19 cellular contexts compared by ENCODE assay signal in the genomic region with DNA sequence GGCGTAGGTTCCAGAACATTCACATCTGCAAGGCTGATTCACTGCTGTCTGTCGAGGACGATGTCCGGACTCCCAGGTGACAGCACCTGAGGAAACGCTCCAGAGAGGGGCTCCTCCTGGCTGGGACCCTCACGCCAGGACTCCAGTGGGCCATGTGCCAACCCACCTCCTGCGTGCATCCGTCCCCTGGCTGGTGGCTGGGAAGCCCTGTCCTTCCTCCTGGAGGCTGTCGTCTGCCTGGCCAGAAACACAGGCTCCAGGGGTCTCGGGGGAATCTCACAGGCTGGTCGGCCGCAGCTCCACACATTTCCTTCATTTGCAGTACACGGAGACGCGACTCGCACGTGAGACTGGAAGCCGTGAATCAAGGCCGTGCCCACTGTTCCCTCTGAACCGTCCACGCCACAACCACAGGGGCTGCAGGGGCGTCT.
"Had no signal": no experiment of that assay in that cellular context is flagged by ENCODE, and none has a peak within 500 bp of the region (broad histone marks: within the 10 kb centered on the region; RNA-seq: fewer than 3 reads in every experiment).

No MANE protein-coding gene starts in this region.

- H3K4me3 ChIP-seq: mucosa of descending colon, thoracic aorta had no signal

- H3K27ac ChIP-seq: thoracic aorta had no signal

- H3K4me1 Mint-ChIP-seq: brain, endodermal cell had no signal

- H3K27me3 Mint-ChIP-seq: activated naive CD8-positive, alpha-beta T cell; naive thymus-derived CD8-positive, alpha-beta T cell had no signal

- DNase-seq: activated CD4-positive, alpha-beta T cell treated with anti-CD3 and anti-CD28 coated beads, Interleukin-2, amount 50 U/mL, for 4 hours; activated CD4-positive, CD25-positive, alpha-beta regulatory T cell; amygdala; dermis blood vessel endothelial cell; endodermal cell; erythroblast; hippocampal formation; left colon; mammary epithelial cell; occipital lobe; stimulated activated CD4-positive, alpha-beta T cell treated with anti-CD3 and anti-CD28 coated beads, Interleukin-4, amount 100 ng/mL, for 1 hour; T-helper 2 cell had no signal

- H3K4me3 Mint-ChIP-seq: activated naive CD8-positive, alpha-beta T cell; brain; endodermal cell; naive thymus-derived CD8-positive, alpha-beta T cell; stimulated activated naive CD8-positive, alpha-beta T cell treated with anti-CD3 and anti-CD28 coated beads, Interleukin-15, amount 100 ng/mL, for 72 hours had no signal

- ATAC-seq: naive thymus-derived CD8-positive, alpha-beta T cell; stimulated activated naive CD8-positive, alpha-beta T cell treated with anti-CD3 and anti-CD28 coated beads, Interleukin-15, amount 100 ng/mL, for 72 hours had no signal

- H3K27ac Mint-ChIP-seq: activated naive CD8-positive, alpha-beta T cell; brain; endodermal cell had no signal

- H3K9me3 ChIP-seq: mucosa of descending colon had no signal

- FAIRE-seq: TTC549 had no signal

- H3K36me3 Mint-ChIP-seq: activated naive CD8-positive, alpha-beta T cell had no signal

- H3K36me3 ChIP-seq: thoracic aorta had no signal
